39 cellular contexts compared by ENCODE assay signal in the genomic region with DNA sequence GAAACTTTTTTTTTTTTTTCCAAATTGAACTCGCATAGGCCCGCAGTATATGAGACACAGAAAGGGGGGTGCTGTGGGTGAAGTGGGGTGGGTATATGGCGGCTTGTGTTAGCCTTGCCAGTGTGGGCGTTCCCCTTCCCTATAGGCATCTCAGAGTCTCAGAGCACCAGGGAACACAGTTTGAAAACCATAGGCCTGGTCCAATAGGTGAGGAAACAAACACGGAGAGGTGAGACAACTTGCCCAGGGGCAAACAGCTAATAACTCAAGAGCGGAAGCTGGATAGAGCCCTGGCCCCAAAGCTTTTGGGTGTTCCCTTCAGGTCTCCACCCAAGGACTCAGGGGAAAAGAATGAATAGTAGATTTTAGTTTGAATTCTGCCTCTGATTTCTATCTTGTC. TPM values are rescaled to one million over a fixed set of nuclear protein-coding genes. Genes with fewer than 3 reads are reported as not detected.
"Had no signal": no experiment of that assay in that cellular context is flagged by ENCODE, and none has a peak within 500 bp of the region (broad histone marks: within the 10 kb centered on the region; RNA-seq: fewer than 3 reads in every experiment).

No MANE protein-coding gene starts in this region.

- ATAC-seq: activated naive CD4-positive, alpha-beta T cell treated with anti-CD3 and anti-CD28 coated beads, Interleukin-2, amount 50 U/mL, for 72 hours; activated T-cell treated with anti-CD3 and anti-CD28 coated beads, Interleukin-2, amount 50 U/mL, for 4 hours; body of pancreas; PC-3; Right ventricle myocardium inferior; SK-N-SH treated with all-trans-retinoic acid at 6 μM for 48 hours had no signal

- H3K36me3 Mint-ChIP-seq: activated CD4-positive, alpha-beta memory T cell treated with anti-CD3 and anti-CD28 coated beads for 36 hours; activated naive CD4-positive, alpha-beta T cell treated with anti-CD3 and anti-CD28 coated beads, Interleukin-2, amount 50 U/mL, for 72 hours; IgD-negative memory B cell had no signal

- H3K36me3 ChIP-seq: adrenal gland, cardiac muscle cell, MG63 had no signal

- H3K27ac ChIP-seq: adrenal gland, body of pancreas, cardiac muscle cell, Peyer's patch, VCaP had no signal

- H3K9me3 ChIP-seq: adrenal gland, body of pancreas, MG63, Peyer's patch had no signal

- H3K4me1 ChIP-seq: adrenal gland had no signal

- H3K27ac Mint-ChIP-seq: activated B cell treated with CpG ODN at 0.5 μM for 24 hours; activated CD4-positive, alpha-beta memory T cell treated with anti-CD3 and anti-CD28 coated beads for 36 hours; activated naive CD4-positive, alpha-beta T cell treated with anti-CD3 and anti-CD28 coated beads for 36 hours; activated naive CD4-positive, alpha-beta T cell treated with anti-CD3 and anti-CD28 coated beads, Interleukin-2, amount 50 U/mL, for 72 hours; activated T-helper 1 cell treated with anti-CD3 and anti-CD28 coated beads, Interleukin-12 subunit alpha, Interleukin-12 subunit beta, Interleukin-2, Interleukin-4 antibody, amounts not matched to agents 30 ng/mL and 10 ng/mL and 1 ng/mL, durations not matched to agents 14 hours and 24 hours and 36 hours; IgD-negative memory B cell had no signal

- DNase-seq: activated B cell treated with CpG ODN at 0.5 μM for 24 hours; activated CD4-positive, alpha-beta memory T cell treated with anti-CD3 and anti-CD28 coated beads for 36 hours; activated CD4-positive, alpha-beta T cell treated with anti-CD3 and anti-CD28 coated beads for 4 hours; activated CD4-positive, alpha-beta T cell treated with anti-CD3 and anti-CD28 coated beads, Interleukin-2, amount 50 U/mL, for 1 hour; activated CD4-positive, CD25-positive, alpha-beta regulatory T cell treated with anti-CD3 and anti-CD28 coated beads, Interleukin-2, amount 50 U/mL, for 72 hours; activated CD8-positive, alpha-beta memory T cell treated with anti-CD3 and anti-CD28 coated beads, Interleukin-2, amount 50 U/mL, for 4 hours; activated gamma-delta T cell treated with Interleukin-2 at 50 U/mL for 16 hours; activated naive CD4-positive, alpha-beta T cell treated with anti-CD3 and anti-CD28 coated beads for 36 hours; activated T-cell treated with anti-CD3 and anti-CD28 coated beads for 4 hours; activated T-cell treated with anti-CD3 and anti-CD28 coated beads, Interleukin-2, amount 50 U/mL, for 4 hours; adrenal gland; body of pancreas; Karpas-422; KBM-7; MG63; NCI-H1048; NCI-H1105 treated with DMSO at 0.1 percent for 48 hours; NCI-H1436 treated with DMSO at 0.1 percent for 48 hours; NCI-H1694 treated with DMSO at 0.1 percent for 48 hours; NCI-H2029; NCI-H510A; NCI-H526; NCI-H748 treated with DMSO at 0.1 percent for 48 hours; NK-92 treated with Interleukin-12 subunit alpha and Interleukin-12 subunit beta, amount 100 ng/mL, for 24 hours; PC-3; Peyer's patch; RPMI8226; SIG-M5; T-helper 1 cell; T-helper 2 cell; T-helper 9 cell had no signal

- H3K4me3 ChIP-seq: adrenal gland, body of pancreas, cardiac muscle cell, MG63, Peyer's patch had no signal

- H3K4me1 Mint-ChIP-seq: activated B cell treated with CpG ODN at 0.5 μM for 24 hours had no signal

- H3K4me3 Mint-ChIP-seq: activated B cell treated with CpG ODN at 0.5 μM for 24 hours; activated CD4-positive, alpha-beta memory T cell treated with anti-CD3 and anti-CD28 coated beads for 36 hours; activated naive CD4-positive, alpha-beta T cell treated with anti-CD3 and anti-CD28 coated beads for 36 hours; activated T-cell treated with anti-CD3 and anti-CD28 coated beads, Interleukin-2, amount 50 U/mL, for 4 hours; activated T-helper 1 cell treated with anti-CD3 and anti-CD28 coated beads, Interleukin-12 subunit alpha, Interleukin-12 subunit beta, Interleukin-2, Interleukin-4 antibody, amounts not matched to agents 30 ng/mL and 10 ng/mL and 1 ng/mL, durations not matched to agents 14 hours and 24 hours and 36 hours had no signal

- H3K27me3 ChIP-seq: adrenal gland, body of pancreas, cardiac muscle cell, MG63, Peyer's patch had no signal

- H3K9me3 Mint-ChIP-seq: activated B cell treated with CpG ODN at 0.5 μM for 24 hours; activated CD4-positive, alpha-beta memory T cell treated with anti-CD3 and anti-CD28 coated beads for 36 hours; activated naive CD4-positive, alpha-beta T cell treated with anti-CD3 and anti-CD28 coated beads for 36 hours; activated naive CD4-positive, alpha-beta T cell treated with anti-CD3 and anti-CD28 coated beads, Interleukin-2, amount 50 U/mL, for 72 hours; activated T-cell treated with anti-CD3 and anti-CD28 coated beads, Interleukin-2, amount 50 U/mL, for 4 hours; activated T-helper 1 cell treated with anti-CD3 and anti-CD28 coated beads, Interleukin-12 subunit alpha, Interleukin-12 subunit beta, Interleukin-2, Interleukin-4 antibody, amounts not matched to agents 30 ng/mL and 10 ng/mL and 1 ng/mL, durations not matched to agents 14 hours and 24 hours and 36 hours; IgD-negative memory B cell had no signal

RNA-seq across cellular contexts. Expression of gene LIPG, which starts 7.8 kb away (rescaled TPM):
- total RNA-seq: Right ventricle myocardium inferior, SK-MEL-5 had no signal
- polyA plus RNA-seq: IgD-negative memory B cell had no signal
